Comparison of ENCODE assay signal across 38 cellular contexts in the genomic region with DNA sequence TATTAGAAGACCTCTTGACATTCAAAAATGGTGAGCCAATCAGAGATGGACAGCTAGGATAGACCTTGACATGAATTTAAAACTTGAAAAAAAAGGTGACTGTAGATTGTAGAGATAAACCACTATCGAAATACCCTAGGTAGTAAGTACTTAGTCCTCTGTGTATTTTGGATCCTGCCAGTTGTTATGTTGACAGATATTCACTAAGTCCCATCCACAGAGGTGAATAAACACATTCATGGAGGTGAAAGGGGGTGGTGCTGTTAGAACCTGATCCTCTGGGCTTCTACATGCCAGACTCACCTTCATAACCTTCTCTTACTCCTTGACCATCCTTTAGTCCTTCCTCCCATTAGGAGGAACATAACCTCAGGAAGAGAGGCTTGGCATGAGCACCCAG.
"Had no signal": no experiment of that assay in that cellular context is flagged by ENCODE, and none has a peak within 500 bp of the region (broad histone marks: within the 10 kb centered on the region; RNA-seq: fewer than 3 reads in every experiment).

No MANE protein-coding gene starts in this region.

- H3K4me3 ChIP-seq: MG63, Peyer's patch had no signal

- DNase-seq: activated B cell treated with CpG ODN at 0.5 μM for 24 hours; activated CD4-positive, alpha-beta memory T cell treated with anti-CD3 and anti-CD28 coated beads, Interleukin-2, amount 10 ng/mL, durations not matched to agents 7 days and 5 days; activated CD4-positive, alpha-beta T cell treated with anti-CD3 and anti-CD28 coated beads for 1 hour; activated CD4-positive, alpha-beta T cell treated with anti-CD3 and anti-CD28 coated beads for 48 hours; activated CD8-positive, alpha-beta memory T cell treated with anti-CD3 and anti-CD28 coated beads for 24 hours; activated CD8-positive, alpha-beta memory T cell treated with anti-CD3 and anti-CD28 coated beads, Interleukin-2, amount 10 ng/mL, durations not matched to agents 7 days and 5 days; activated CD8-positive, alpha-beta memory T cell treated with anti-CD3 and anti-CD28 coated beads, Interleukin-2, amount 50 U/mL, for 48 hours; activated effector memory CD4-positive, alpha-beta T cell treated with Interleukin-2 at 50 U/mL for 16 hours; activated naive CD4-positive, alpha-beta T cell treated with anti-CD3 and anti-CD28 coated beads, Interleukin-2, amount 10 ng/mL, durations not matched to agents 7 days and 5 days; activated naive CD8-positive, alpha-beta T cell treated with anti-CD3 and anti-CD28 coated beads, Interleukin-2, amount 50 U/mL, for 24 hours; activated T-cell treated with anti-CD3 and anti-CD28 coated beads, Interleukin-2, amount 50 U/mL, for 48 hours; anterior cingulate cortex; brain microvascular endothelial cell; central memory CD4-positive, alpha-beta T cell; Kasumi-1; MG63; NCI-H1048; NCI-H1105 treated with DMSO at 0.1 percent for 48 hours; NCI-H1436; NCI-H1694; NCI-H1930; NCI-H2107; NCI-H2171; NCI-H226; NCI-H446 treated with DMSO at 0.1 percent for 48 hours; NCI-H524; NCI-H82; NK-92 treated with Interleukin-12 subunit alpha and Interleukin-12 subunit beta, amount 100 ng/mL, for 24 hours; PC-3; Peyer's patch; RPMI8226; SHP77 treated with DMSO at 0.1 percent for 48 hours; T-helper 1 cell; T-helper 2 cell; T-helper 9 cell had no signal

- H3K27ac ChIP-seq: brain microvascular endothelial cell, Peyer's patch, VCaP had no signal

- H3K36me3 ChIP-seq: brain microvascular endothelial cell, MG63, Peyer's patch had no signal

- H3K4me1 ChIP-seq: Peyer's patch had no signal

- ATAC-seq: activated CD8-positive, alpha-beta memory T cell treated with anti-CD3 and anti-CD28 coated beads, Interleukin-2, amount 10 ng/mL, durations not matched to agents 7 days and 5 days; activated naive CD8-positive, alpha-beta T cell treated with anti-CD3 and anti-CD28 coated beads, Interleukin-2, amount 50 U/mL, for 24 hours; PC-3; SK-N-SH treated with all-trans-retinoic acid at 6 μM for 48 hours had no signal

- H3K27me3 ChIP-seq: brain microvascular endothelial cell, MG63, Peyer's patch had no signal

- FAIRE-seq: colon had no signal

- H3K9me3 ChIP-seq: MG63, Peyer's patch had no signal
